ENCODE assay signal across 22 cellular contexts in the genomic region with DNA sequence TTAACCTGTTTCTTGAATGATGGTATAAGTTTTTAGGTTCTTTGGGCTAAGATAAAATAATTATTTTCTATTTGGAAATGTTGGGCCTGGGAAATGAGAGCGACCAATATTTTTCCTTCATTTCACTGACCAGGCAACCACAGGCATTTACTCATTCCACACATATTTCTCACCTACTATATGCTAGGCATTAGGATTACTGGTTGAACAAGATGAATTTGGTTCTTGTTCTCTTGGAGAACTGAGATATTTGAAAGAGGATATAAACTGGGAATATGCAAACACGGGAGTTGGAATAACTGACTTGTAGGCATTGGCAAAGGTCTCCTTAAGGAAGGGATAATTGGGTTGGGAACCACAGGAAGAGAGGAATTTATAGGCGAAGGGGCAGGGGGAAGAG. TPM values are rescaled to one million over a fixed set of nuclear protein-coding genes. Genes with fewer than 3 reads are reported as not detected.
"Had no signal": no experiment of that assay in that cellular context is flagged by ENCODE, and none has a peak within 500 bp of the region (broad histone marks: within the 10 kb centered on the region; RNA-seq: fewer than 3 reads in every experiment).

No MANE protein-coding gene starts in this region.

- H3K4me3 Mint-ChIP-seq: activated CD8-positive, alpha-beta memory T cell treated with anti-CD3 and anti-CD28 coated beads, Interleukin-2, amount 10 ng/mL, durations not matched to agents 7 days and 5 days; activated naive CD4-positive, alpha-beta T cell treated with anti-CD3 and anti-CD28 coated beads, Interleukin-2, amount 10 ng/mL, durations not matched to agents 7 days and 5 days; brain; naive thymus-derived CD8-positive, alpha-beta T cell had no signal

- H3K27me3 Mint-ChIP-seq: activated CD8-positive, alpha-beta memory T cell treated with anti-CD3 and anti-CD28 coated beads, Interleukin-2, amount 10 ng/mL, durations not matched to agents 7 days and 5 days; activated naive CD4-positive, alpha-beta T cell treated with anti-CD3 and anti-CD28 coated beads, Interleukin-2, amount 10 ng/mL, durations not matched to agents 7 days and 5 days; brain had no signal

- H3K27ac ChIP-seq: foreskin keratinocyte, neutrophil, right atrium auricular region, transverse colon had no signal

- H3K27me3 ChIP-seq: foreskin keratinocyte, neutrophil, right atrium auricular region, transverse colon had no signal

- H3K36me3 ChIP-seq: neutrophil, right atrium auricular region, transverse colon had no signal

- H3K36me3 Mint-ChIP-seq: activated CD8-positive, alpha-beta memory T cell treated with anti-CD3 and anti-CD28 coated beads, Interleukin-2, amount 10 ng/mL, durations not matched to agents 7 days and 5 days; activated naive CD4-positive, alpha-beta T cell treated with anti-CD3 and anti-CD28 coated beads, Interleukin-2, amount 10 ng/mL, durations not matched to agents 7 days and 5 days; brain; naive thymus-derived CD8-positive, alpha-beta T cell had no signal

- H3K4me1 ChIP-seq: foreskin keratinocyte, right atrium auricular region, transverse colon had no signal

- H3K4me3 ChIP-seq: right atrium auricular region, smooth muscle cell, transverse colon had no signal

- H3K27ac Mint-ChIP-seq: activated CD8-positive, alpha-beta memory T cell treated with anti-CD3 and anti-CD28 coated beads, Interleukin-2, amount 10 ng/mL, durations not matched to agents 7 days and 5 days; activated naive CD4-positive, alpha-beta T cell treated with anti-CD3 and anti-CD28 coated beads, Interleukin-2, amount 10 ng/mL, durations not matched to agents 7 days and 5 days; activated T-helper 2 cell treated with anti-CD3 and anti-CD28 coated beads, Interferon-gamma antibody, Interleukin-2, Interleukin-4, amounts not matched to agents 10 μg/mL and 5 μg/mL and 100 μg/mL, durations not matched to agents 14 hours and 24 hours and 36 hours; naive thymus-derived CD8-positive, alpha-beta T cell had no signal

- H3K4me2 ChIP-seq: smooth muscle cell had no signal

- H3K9me3 ChIP-seq: neutrophil, right atrium auricular region, transverse colon had no signal

- DNase-seq: activated CD4-positive, alpha-beta T cell treated with anti-CD3 and anti-CD28 coated beads, Interleukin-2, amount 50 U/mL, for 48 hours; activated CD8-positive, alpha-beta memory T cell treated with anti-CD3 and anti-CD28 coated beads, Interleukin-2, amount 10 ng/mL, durations not matched to agents 7 days and 5 days; activated naive CD4-positive, alpha-beta T cell treated with anti-CD3 and anti-CD28 coated beads, Interleukin-2, amount 10 ng/mL, durations not matched to agents 7 days and 5 days; activated T-cell treated with anti-CD3 and anti-CD28 coated beads, Interleukin-2, amount 50 U/mL, for 1 hour; central memory CD4-positive, alpha-beta T cell; effector memory CD4-positive, alpha-beta T cell; foreskin keratinocyte; head of caudate nucleus; naive thymus-derived CD8-positive, alpha-beta T cell; stimulated activated CD4-positive, alpha-beta T cell treated with anti-CD3 and anti-CD28 coated beads, Interleukin-4, amount 100 ng/mL, for 4 hours; stimulated activated CD8-positive, alpha-beta memory T cell treated with anti-CD3 and anti-CD28 coated beads, Interleukin-4, amount 100 ng/mL, for 48 hours; stimulated activated naive CD4-positive, alpha-beta T cell treated with Interleukin-2 at 50 U/mL for 16 hours; substantia nigra; transverse colon had no signal

- H3K9me3 Mint-ChIP-seq: activated naive CD4-positive, alpha-beta T cell treated with anti-CD3 and anti-CD28 coated beads, Interleukin-2, amount 10 ng/mL, durations not matched to agents 7 days and 5 days; activated T-helper 2 cell treated with anti-CD3 and anti-CD28 coated beads, Interferon-gamma antibody, Interleukin-2, Interleukin-4, amounts not matched to agents 10 μg/mL and 5 μg/mL and 100 μg/mL, durations not matched to agents 14 hours and 24 hours and 36 hours; brain; naive thymus-derived CD8-positive, alpha-beta T cell had no signal

- H3K4me1 Mint-ChIP-seq: activated CD8-positive, alpha-beta memory T cell treated with anti-CD3 and anti-CD28 coated beads, Interleukin-2, amount 10 ng/mL, durations not matched to agents 7 days and 5 days; activated naive CD4-positive, alpha-beta T cell treated with anti-CD3 and anti-CD28 coated beads, Interleukin-2, amount 10 ng/mL, durations not matched to agents 7 days and 5 days; brain; naive thymus-derived CD8-positive, alpha-beta T cell had no signal

RNA-seq across cellular contexts. Expression of gene MYL1, which starts 3.9 kb away (rescaled TPM):
- total RNA-seq: activated CD8-positive, alpha-beta memory T cell treated with anti-CD3 and anti-CD28 coated beads, Interleukin-2, amount 10 ng/mL, durations not matched to agents 7 days and 5 days; activated T-helper 2 cell treated with anti-CD3 and anti-CD28 coated beads, Interferon-gamma antibody, Interleukin-2, Interleukin-4, amounts not matched to agents 10 μg/mL and 5 μg/mL and 100 μg/mL, durations not matched to agents 14 hours and 24 hours and 36 hours; foreskin keratinocyte; lung microvascular endothelial cell; mononuclear cell; naive thymus-derived CD8-positive, alpha-beta T cell; SK-MEL-5; smooth muscle cell had no signal
- polyA plus RNA-seq: foreskin keratinocyte; naive thymus-derived CD8-positive, alpha-beta T cell; smooth muscle cell had no signal
